Comparison of ENCODE assay signal across 8 cellular contexts in genomic region chr17:41965694-41966375, GRCh38. TPM values are rescaled to one million over a fixed set of nuclear protein-coding genes. Genes with fewer than 3 reads are reported as not detected.
DNase-seq lines count a peak whose midpoint lies in the region; ATAC-seq and TF ChIP-seq lines count a peak whose summit lies in the region.

No MANE protein-coding gene starts in this region.

- DNase-seq in CD14-positive monocyte (ENCODE audit: low spot score) (no peak), HFFc6 (peak; percentile 25), NCI-H345 (lab: John Stamatoyannopoulos, UW) (peak; percentile 98), mucosa of descending colon (peak; percentile 86 to 90 (median 88)), SKM-1 (lab: John Stamatoyannopoulos, UW; ENCODE audit: unreplicated experiment) (no peak)
- DNase-seq in activated CD8-positive, alpha-beta T cell treated with anti-CD3 and anti-CD28 coated beads, Interleukin-2, amount 10 ng/mL, durations not matched to agents 7 days and 5 days: peak; percentile 74
- peak; percentile 41 to 47 (median 45) for DNase-seq in effector memory CD8-positive, alpha-beta T cell
- peak; percentile 45 to 52 for DNase-seq in stimulated activated CD8-positive, alpha-beta memory T cell treated with anti-CD3 and anti-CD28 coated beads, Interleukin-7, amount 100 ng/mL, for 4 hours (ENCODE audit: low read depth in 2 of 2)

- intact Hi-C loops in CD14-positive monocyte (cut with micrococcal nuclease): loop anchor here in 1 of 2 donors (2.0 to 5.0 kb wide), 2 partner anchors 46 to 189 kb away; partner anchors contain the start of gene RAB5C
- intact Hi-C loops in mucosa of descending colon (cut with DNase I, micrococcal nuclease): loop anchor here in 1 of 2 donors (10.0 kb wide), 1 partner anchor 149 kb away; the partner anchor contains the start of gene DHX58

- H3K27me3 Mint-ChIP-seq in CD14-positive monocyte (ENCODE audit: low read depth in 3 of 3) (peaks cover 0 to 2% (median 0%) of the 10 kb centered on the region in 3 donors), HFFc6 (ENCODE audit: insufficient read depth) (peaks cover 12% of the 10 kb centered on the region)
- H3K27me3 Mint-ChIP-seq in activated CD8-positive, alpha-beta T cell treated with anti-CD3 and anti-CD28 coated beads, Interleukin-2, amount 10 ng/mL, durations not matched to agents 7 days and 5 days (ENCODE audit: low read depth): no peaks in the 10 kb centered on the region
- no peaks in the 10 kb centered on the region for H3K27me3 Mint-ChIP-seq in effector memory CD8-positive, alpha-beta T cell

- peak overlapping the region; percentile 38 for H3K4me3 ChIP-seq in mucosa of descending colon

- H3K4me1 ChIP-seq in mucosa of descending colon (ENCODE audit: low read depth): peaks cover 16% of the 10 kb centered on the region

- TF ChIP-seq CTCF in CD14-positive monocyte (IDR thresholded peaks at IDR 0.05): no peak
- TF ChIP-seq CTCF in HFFc6 (IDR thresholded peaks at IDR 0.05): no peak
- TF ChIP-seq CTCF in mucosa of descending colon (IDR thresholded peaks at IDR 0.05): no peak

- CTCF ChIA-PET in activated CD8-positive, alpha-beta T cell treated with anti-CD3 and anti-CD28 coated beads, Interleukin-2, amount 10 ng/mL, durations not matched to agents 7 days and 5 days (lab: Charles Lee): interaction anchor here (0.9 to 5.4 kb wide), 14 partner anchors 35 to 215 kb away, joined by 4 to 25 read pairs (median 5); partner anchors contain the start of genes ACLY, DHX58, DNAJC7 and KAT2A

- H3K27ac Mint-ChIP-seq in CD14-positive monocyte (peak overlapping the region; percentile 1 to 81 (median 33)), HFFc6 (peak overlapping the region; percentile 31)
- H3K27ac Mint-ChIP-seq in activated CD8-positive, alpha-beta T cell treated with anti-CD3 and anti-CD28 coated beads, Interleukin-2, amount 10 ng/mL, durations not matched to agents 7 days and 5 days: peak overlapping the region; percentile 83
- H3K27ac Mint-ChIP-seq in effector memory CD8-positive, alpha-beta T cell: peak overlapping the region; percentile 73 to 88

- H3K4me3 Mint-ChIP-seq in CD14-positive monocyte: peak overlapping the region; percentile 79 to 91
- peak overlapping the region; percentile 90 for H3K4me3 Mint-ChIP-seq in HFFc6
- H3K4me3 Mint-ChIP-seq in activated CD8-positive, alpha-beta T cell treated with anti-CD3 and anti-CD28 coated beads, Interleukin-2, amount 10 ng/mL, durations not matched to agents 7 days and 5 days: peak overlapping the region; percentile 83
- H3K4me3 Mint-ChIP-seq in effector memory CD8-positive, alpha-beta T cell: peak overlapping the region; percentile 85 to 86

- peak; percentile 62 for ATAC-seq in activated CD8-positive, alpha-beta T cell treated with anti-CD3 and anti-CD28 coated beads, Interleukin-2, amount 10 ng/mL, durations not matched to agents 7 days and 5 days
- peak; percentile 48 for ATAC-seq in effector memory CD8-positive, alpha-beta T cell (replicated peaks)
- peak; percentile 81 for ATAC-seq in mucosa of descending colon

- POLR2A ChIA-PET in activated CD8-positive, alpha-beta T cell treated with anti-CD3 and anti-CD28 coated beads, Interleukin-2, amount 10 ng/mL, durations not matched to agents 7 days and 5 days (lab: Charles Lee): interaction anchor here (0.5 to 5.5 kb wide), 18 partner anchors 14 to 230 kb away, joined by 3 to 60 read pairs (median 7); partner anchors contain the start of genes ACLY, DHX58, DNAJC7 and KAT2A

- H3K9me3 Mint-ChIP-seq in CD14-positive monocyte (no peaks in the 10 kb centered on the region), HFFc6 (no peaks in the 10 kb centered on the region)
- H3K9me3 Mint-ChIP-seq in activated CD8-positive, alpha-beta T cell treated with anti-CD3 and anti-CD28 coated beads, Interleukin-2, amount 10 ng/mL, durations not matched to agents 7 days and 5 days (ENCODE audit: insufficient read depth): no peaks in the 10 kb centered on the region
- no peaks in the 10 kb centered on the region for H3K9me3 Mint-ChIP-seq in effector memory CD8-positive, alpha-beta T cell

- H3K4me1 Mint-ChIP-seq in CD14-positive monocyte: peaks cover 43% of the 10 kb centered on the region
- peaks cover 22% of the 10 kb centered on the region for H3K4me1 Mint-ChIP-seq in HFFc6 (ENCODE audit: low read depth)
- H3K4me1 Mint-ChIP-seq in activated CD8-positive, alpha-beta T cell treated with anti-CD3 and anti-CD28 coated beads, Interleukin-2, amount 10 ng/mL, durations not matched to agents 7 days and 5 days (ENCODE audit: low read depth): peaks cover 43% of the 10 kb centered on the region
- peaks cover 18 to 19% of the 10 kb centered on the region in 2 donors for H3K4me1 Mint-ChIP-seq in effector memory CD8-positive, alpha-beta T cell (ENCODE audit: low read depth in 2 of 2)

- peaks cover 4 to 15% of the 10 kb centered on the region in 2 donors for H3K36me3 Mint-ChIP-seq in CD14-positive monocyte
- H3K36me3 Mint-ChIP-seq in HFFc6 (ENCODE audit: low read depth): peaks cover 13% of the 10 kb centered on the region
- H3K36me3 Mint-ChIP-seq in activated CD8-positive, alpha-beta T cell treated with anti-CD3 and anti-CD28 coated beads, Interleukin-2, amount 10 ng/mL, durations not matched to agents 7 days and 5 days (ENCODE audit: low read depth): peaks cover 23% of the 10 kb centered on the region
- peaks cover 28% of the 10 kb centered on the region for H3K36me3 Mint-ChIP-seq in effector memory CD8-positive, alpha-beta T cell (ENCODE audit: insufficient read depth)

- H3K36me3 ChIP-seq in mucosa of descending colon (ENCODE audit: low read depth): no peaks in the 10 kb centered on the region

- no peaks in the 10 kb centered on the region for H3K9me3 ChIP-seq in mucosa of descending colon

RNA-seq across cellular contexts. Expression of gene CNP, which starts 0.8 kb away (rescaled TPM):
- polyA plus RNA-seq in CD14-positive monocyte: 10 to 100 TPM; 47.0 to 50.2 TPM
- total RNA-seq in HFFc6 (2021; fragmentation: NEBNext Ultra II Directional; extraction: Animal tissue kit (Norgen Biotek cat#: 25700)): 100 to 1,000 TPM; 105 to 118 (median 111) TPM
- total RNA-seq in activated CD8-positive, alpha-beta T cell treated with anti-CD3 and anti-CD28 coated beads, Interleukin-2, amount 10 ng/mL, durations not matched to agents 7 days and 5 days: 10 to 100 TPM; 93.4 to 94.6 TPM
- 10 to 100 TPM; 44.1 to 88.0 (median 51.6) TPM for total RNA-seq in mucosa of descending colon

RNA-seq across cellular contexts. Expression of gene ODAD4, which starts 35.4 kb away (rescaled TPM):
- polyA plus RNA-seq in CD14-positive monocyte: under 1 TPM; 0.23 to 0.28 TPM
- 1 to 10 TPM in 3 of 6 experiments, under 1 TPM in 3; 0.74 to 1.8 (median 0.97) TPM for total RNA-seq in HFFc6 (2021; fragmentation: NEBNext Ultra II Directional; extraction: Animal tissue kit (Norgen Biotek cat#: 25700))
- under 1 TPM; 0.89 to 0.97 TPM for total RNA-seq in activated CD8-positive, alpha-beta T cell treated with anti-CD3 and anti-CD28 coated beads, Interleukin-2, amount 10 ng/mL, durations not matched to agents 7 days and 5 days
- total RNA-seq in mucosa of descending colon: 1 to 10 TPM in 1 of 3 donors, under 1 TPM in 1, not detected in 1; 0.34 to 2.1 TPM

RNA-seq across cellular contexts. Expression of gene ACLY, which starts 47.1 kb away (rescaled TPM):
- 10 to 100 TPM; 41.0 to 48.3 TPM for polyA plus RNA-seq in CD14-positive monocyte
- total RNA-seq in HFFc6 (2021; fragmentation: NEBNext Ultra II Directional; extraction: Animal tissue kit (Norgen Biotek cat#: 25700)): 100 to 1,000 TPM; 254 to 315 (median 279) TPM
- 100 to 1,000 TPM; 177 to 185 TPM for total RNA-seq in activated CD8-positive, alpha-beta T cell treated with anti-CD3 and anti-CD28 coated beads, Interleukin-2, amount 10 ng/mL, durations not matched to agents 7 days and 5 days
- total RNA-seq in mucosa of descending colon: 10 to 100 TPM; 80.3 to 95.2 (median 81.5) TPM

RNA-seq across cellular contexts. Expression of gene DNAJC7, which starts 51.4 kb away (rescaled TPM):
- 10 to 100 TPM; 59.6 to 79.7 TPM for polyA plus RNA-seq in CD14-positive monocyte
- total RNA-seq in HFFc6 (2021; fragmentation: NEBNext Ultra II Directional; extraction: Animal tissue kit (Norgen Biotek cat#: 25700)): 100 to 1,000 TPM in 3 of 6 experiments, 10 to 100 TPM in 3; 85.0 to 115 (median 100) TPM
- total RNA-seq in activated CD8-positive, alpha-beta T cell treated with anti-CD3 and anti-CD28 coated beads, Interleukin-2, amount 10 ng/mL, durations not matched to agents 7 days and 5 days: 10 to 100 TPM; 86.1 to 99.8 TPM
- 100 to 1,000 TPM in 1 of 3 donors, 10 to 100 TPM in 2; 80.6 to 108 (median 86.7) TPM for total RNA-seq in mucosa of descending colon

RNA-seq across cellular contexts. Expression of gene NKIRAS2, which starts 54.1 kb away (rescaled TPM):
- 10 to 100 TPM; 51.1 to 69.9 TPM for polyA plus RNA-seq in CD14-positive monocyte
- 10 to 100 TPM; 37.1 to 43.9 (median 40.3) TPM for total RNA-seq in HFFc6 (2021; fragmentation: NEBNext Ultra II Directional; extraction: Animal tissue kit (Norgen Biotek cat#: 25700))
- 10 to 100 TPM; 25.7 to 26.2 TPM for total RNA-seq in activated CD8-positive, alpha-beta T cell treated with anti-CD3 and anti-CD28 coated beads, Interleukin-2, amount 10 ng/mL, durations not matched to agents 7 days and 5 days
- 10 to 100 TPM; 29.5 to 34.9 (median 31.1) TPM for total RNA-seq in mucosa of descending colon

Comparison
In these comparisons a context has a peak if more than half of its experiments do, and no peak if none do; other contexts are left out.
1. DNase-seq: peak in HFFc6 (single experiment), NCI-H345 (single experiment), activated CD8-positive, alpha-beta T cell treated with anti-CD3 and anti-CD28 coated beads, Interleukin-2, amount 10 ng/mL, durations not matched to agents 7 days and 5 days (single experiment), effector memory CD8-positive, alpha-beta T cell (3 of 3), mucosa of descending colon (3 of 3) and stimulated activated CD8-positive, alpha-beta memory T cell treated with anti-CD3 and anti-CD28 coated beads, Interleukin-7, amount 100 ng/mL, for 4 hours (2 of 2); none in CD14-positive monocyte (single experiment) and SKM-1 (single experiment).
2. H3K27ac Mint-ChIP-seq: peak in every context shown above with its lines; median percentile 83 in activated CD8-positive, alpha-beta T cell treated with anti-CD3 and anti-CD28 coated beads, Interleukin-2, amount 10 ng/mL, durations not matched to agents 7 days and 5 days; 80 in effector memory CD8-positive, alpha-beta T cell; 33 in CD14-positive monocyte; 31 in HFFc6.
3. Peak in every context shown above with its lines, with median percentiles within 50 percentile points of each other: H3K4me3 Mint-ChIP-seq and ATAC-seq.